In the genomic region with DNA sequence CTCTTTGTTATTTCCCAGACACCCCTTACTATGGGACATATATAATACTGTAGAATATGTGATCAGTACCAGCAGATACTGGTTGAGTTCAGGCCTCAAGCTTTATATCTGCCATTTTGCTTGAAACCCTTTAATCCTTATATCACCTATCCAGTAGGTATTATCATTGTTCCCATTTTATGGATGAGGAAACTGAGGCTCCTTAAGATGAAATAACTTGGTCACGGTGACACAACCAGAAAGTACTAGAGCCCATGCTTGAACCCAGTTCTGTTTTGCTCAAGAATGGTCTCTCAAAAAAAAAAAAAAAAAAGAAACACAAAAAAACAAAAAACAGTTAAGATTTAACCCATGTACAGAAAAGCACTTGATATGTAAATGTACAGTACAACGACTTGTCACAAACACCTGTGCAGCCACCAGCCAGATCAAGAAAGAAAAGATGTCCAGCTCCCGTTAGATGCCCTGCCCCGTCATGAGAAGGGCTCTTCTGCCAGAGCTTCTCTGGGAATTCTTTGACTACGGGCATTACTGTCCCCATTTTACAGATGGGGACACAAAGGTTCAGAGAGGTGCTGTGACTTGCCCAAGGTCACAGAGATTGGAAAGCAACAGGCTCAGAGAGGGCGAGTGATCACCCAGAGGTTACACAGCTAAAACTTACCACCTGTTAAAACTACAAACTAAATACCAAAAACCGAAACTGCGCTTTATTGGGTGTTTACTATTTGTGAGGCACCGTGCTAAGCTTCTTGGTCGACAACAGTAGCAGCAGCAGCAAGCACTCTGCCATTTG, we compare ENCODE assay signal across 1 cellular context.
TF ChIP-seq lines count a peak whose summit lies in the region.

No MANE protein-coding gene starts in this region.

TF ChIP-seq in HCT116, 20 proteins besides CTCF, POLR2A, EP300 and RAD21 (continued from another document):
- TF ChIP-seq REST (IDR thresholded peaks at IDR 0.05; ENCODE audit: low read depth): no peak
- no peak for TF ChIP-seq EZH2 (IDR thresholded peaks at IDR 0.05)
- no peak for TF ChIP-seq SRF (IDR thresholded peaks at IDR 0.05; ENCODE audit: low read depth)
TF ChIP-seq in HCT116: peak in this region for 0.
